In the genomic region with DNA sequence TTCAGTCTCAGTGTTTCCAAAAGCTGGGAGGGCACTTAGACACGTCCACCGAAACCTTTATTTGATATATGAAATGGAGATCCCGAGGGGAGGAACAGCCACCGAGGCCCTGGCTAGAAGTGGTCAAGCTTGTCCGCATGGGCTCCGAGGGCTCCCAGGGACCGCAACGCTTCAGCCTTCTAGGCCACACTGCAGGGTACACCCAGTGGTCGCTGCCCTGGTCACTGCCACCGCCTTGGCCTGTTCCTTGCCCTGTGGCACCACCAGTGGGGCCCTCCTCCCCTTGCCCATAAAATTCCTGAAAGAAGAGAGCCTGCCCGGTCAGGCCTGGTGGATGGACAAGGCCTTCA, we compare ENCODE assay signal across 17 cellular contexts. TPM values are rescaled to one million over a fixed set of nuclear protein-coding genes. Genes with fewer than 3 reads are reported as not detected.
DNase-seq lines count a peak whose midpoint lies in the region; ATAC-seq, FAIRE-seq and TF ChIP-seq lines count a peak whose summit lies in the region.
"Had no signal": no experiment of that assay in that cellular context is flagged by ENCODE, and none has a peak within 500 bp of the region (broad histone marks: within the 10 kb centered on the region; RNA-seq: fewer than 3 reads in every experiment).

No MANE protein-coding gene starts in this region.

- no peak overlapping the region for H3K27ac ChIP-seq in H1 (ENCODE audit: low read depth, low read length)
- H3K27ac ChIP-seq: SJSA1 had no signal

- H3K4me3 Mint-ChIP-seq in nephron progenitor cell = no peak overlapping the region
- no peak overlapping the region for H3K4me3 Mint-ChIP-seq in stimulated activated naive B cell treated with anti-CD40 and anti-IgM and Interleukin-4, amounts not matched to agents 10 μg/mL and 1 μg/mL and 100 μg/mL, for 72 hours
- H3K4me3 Mint-ChIP-seq in activated CD8-positive, alpha-beta memory T cell treated with anti-CD3 and anti-CD28 coated beads, Interleukin-2, amount 10 ng/mL, durations not matched to agents 7 days and 5 days = no peak overlapping the region
- H3K4me3 Mint-ChIP-seq: CD4-positive, alpha-beta T cell had no signal

- DNase-seq in HT-29 (ENCODE audit: low spot score) (peak; percentile 34), H1 (ENCODE audit: low read depth in 1 of 2, low spot score in 2 of 2) (no peak), nephron progenitor cell (no peak), MV-4-11 (lab: John Stamatoyannopoulos, UW) (no peak), occipital lobe (lab: John Stamatoyannopoulos, UW) (no peak)
- no peak for DNase-seq in stimulated activated naive B cell treated with anti-CD40 and anti-IgM and Interleukin-4, amounts not matched to agents 10 μg/mL and 1 μg/mL and 100 μg/mL, for 72 hours
- no peak for DNase-seq in activated CD8-positive, alpha-beta memory T cell treated with anti-CD3 and anti-CD28 coated beads, Interleukin-2, amount 10 ng/mL, durations not matched to agents 7 days and 5 days
- DNase-seq: ACHN; AML-193; CD4-positive, alpha-beta T cell; NCI-H1048; NCI-H1436 treated with DMSO at 0.1 percent for 48 hours; NCI-H2029 treated with DMSO at 0.1 percent for 48 hours; NCI-H774; PC-3 had no signal

- no peak overlapping the region for H4K5ac ChIP-seq in H1 (ENCODE audit: insufficient read length, low read depth, low read length)

- no peak overlapping the region for H4K8ac ChIP-seq in H1 (ENCODE audit: extremely low read depth, insufficient read depth, low read length)

- no peak for ATAC-seq in stimulated activated naive B cell treated with anti-CD40 and anti-IgM and Interleukin-4, amounts not matched to agents 10 μg/mL and 1 μg/mL and 100 μg/mL, for 72 hours (replicated peaks)
- no peak for ATAC-seq in activated CD8-positive, alpha-beta memory T cell treated with anti-CD3 and anti-CD28 coated beads, Interleukin-2, amount 10 ng/mL, durations not matched to agents 7 days and 5 days
- ATAC-seq: HCT116, PC-3 had no signal

- TF ChIP-seq EP300 in H1 (IDR thresholded peaks at IDR 0.05; ENCODE audit: borderline replicate concordance in 1 of 2, low read depth in 2 of 2, low read length in 2 of 2) = no peak

- POLR2A ChIA-PET in H1 (lab: Charles Lee; ENCODE audit: partially characterized antibody) = no interaction called here

- H3K14ac ChIP-seq in H1 (ENCODE audit: insufficient read length) = no peak overlapping the region

- H3K4me2 ChIP-seq in H1 (ENCODE audit: insufficient read depth in 1 of 2, low read depth in 2 of 2, low read length in 2 of 2) = no peak overlapping the region

- no peak overlapping the region for H3K4ac ChIP-seq in H1 (replicated peaks; ENCODE audit: insufficient read length, low read depth, low read length)

- TF ChIP-seq CTCF in H1 (IDR thresholded peaks at IDR 0.05; ENCODE audit: control extremely low read depth in 1 of 3, insufficient read depth in 1 of 3, low read depth in 1 of 3, low read length in 3 of 3) = no peak
- TF ChIP-seq CTCF in nephron progenitor cell (IDR thresholded peaks at IDR 0.05) = no peak

- no peaks in the 10 kb centered on the region; the same call in 1 of the 2 replicates for H3K23me2 ChIP-seq in H1 (ENCODE audit: low read depth, low read length)

- peaks cover 4 to 12% (median 8%) of the 10 kb centered on the region in 4 experiments for H3K4me1 ChIP-seq in H1 (replicated peaks in 1 of 4; ENCODE audit: control insufficient read depth in 3 of 4, insufficient read depth in 4 of 4, low read length in 3 of 4)

- H2BK120ac ChIP-seq in H1 (replicated peaks; ENCODE audit: low read depth, low read length) = no peak overlapping the region

- H3K79me1 ChIP-seq in H1 (ENCODE audit: low read depth, low read length) = no peaks in the 10 kb centered on the region

- H3K9me3 Mint-ChIP-seq in nephron progenitor cell = peaks cover 10% of the 10 kb centered on the region
- H3K9me3 Mint-ChIP-seq in stimulated activated naive B cell treated with anti-CD40 and anti-IgM and Interleukin-4, amounts not matched to agents 10 μg/mL and 1 μg/mL and 100 μg/mL, for 72 hours = peaks cover 2 to 3% of the 10 kb centered on the region in 2 donors
- no peaks in the 10 kb centered on the region for H3K9me3 Mint-ChIP-seq in activated CD8-positive, alpha-beta memory T cell treated with anti-CD3 and anti-CD28 coated beads, Interleukin-2, amount 10 ng/mL, durations not matched to agents 7 days and 5 days (ENCODE audit: low read depth)
- H3K9me3 Mint-ChIP-seq: CD4-positive, alpha-beta T cell had no signal

- TF ChIP-seq POLR2A in H1 (IDR thresholded peaks at IDR 0.05; ENCODE audit: control extremely low read depth in 1 of 2, low read depth in 2 of 2, low read length in 2 of 2) = no peak

- H2BK12ac ChIP-seq in H1 (ENCODE audit: low read depth, low read length) = no peak overlapping the region; the same call in 1 of the 2 replicates

- TF ChIP-seq RAD21 in H1 (IDR thresholded peaks at IDR 0.05 in 1 of 2, conservative IDR thresholded peaks at IDR 0.05 in 1 of 2; ENCODE audit: low read depth in 2 of 2, low read length in 2 of 2) = no peak

- H3K36me3 Mint-ChIP-seq in nephron progenitor cell (ENCODE audit: low read depth) = no peaks in the 10 kb centered on the region
- H3K36me3 Mint-ChIP-seq in stimulated activated naive B cell treated with anti-CD40 and anti-IgM and Interleukin-4, amounts not matched to agents 10 μg/mL and 1 μg/mL and 100 μg/mL, for 72 hours = peaks cover 0 to 3% of the 10 kb centered on the region in 2 donors
- H3K36me3 Mint-ChIP-seq in activated CD8-positive, alpha-beta memory T cell treated with anti-CD3 and anti-CD28 coated beads, Interleukin-2, amount 10 ng/mL, durations not matched to agents 7 days and 5 days = no peaks in the 10 kb centered on the region

- H3K79me2 ChIP-seq in H1 (ENCODE audit: control insufficient read depth in 1 of 2, insufficient read depth in 2 of 2, low read length in 2 of 2) = no peaks in the 10 kb centered on the region

- peaks cover 51% of the 10 kb centered on the region for H3K4me1 Mint-ChIP-seq in nephron progenitor cell
- H3K4me1 Mint-ChIP-seq in stimulated activated naive B cell treated with anti-CD40 and anti-IgM and Interleukin-4, amounts not matched to agents 10 μg/mL and 1 μg/mL and 100 μg/mL, for 72 hours = peaks cover 19 to 30% of the 10 kb centered on the region in 2 donors
- H3K4me1 Mint-ChIP-seq in activated CD8-positive, alpha-beta memory T cell treated with anti-CD3 and anti-CD28 coated beads, Interleukin-2, amount 10 ng/mL, durations not matched to agents 7 days and 5 days = no peaks in the 10 kb centered on the region

- WGBS in H1 (ENCODE audit: extremely low coverage in 1 of 2, insufficient coverage in 1 of 2, insufficient read length in 1 of 2, insufficient replicate concordance in 2 of 2, low coverage in 1 of 2, low lambda C conversion rate in 2 of 2, missing lambda C conversion rate in 1 of 2), 2 experiments = 91% methylated on average over 11 of the region's 11 CpGs; no CpG with 5 or more reads in 1 of the 2 experiments

- no peak overlapping the region for H2BK20ac ChIP-seq in H1 (ENCODE audit: low read length)

- H3K27me3 Mint-ChIP-seq in nephron progenitor cell (ENCODE audit: low read depth, poor library complexity) = peaks cover 4% of the 10 kb centered on the region
- H3K27me3 Mint-ChIP-seq in stimulated activated naive B cell treated with anti-CD40 and anti-IgM and Interleukin-4, amounts not matched to agents 10 μg/mL and 1 μg/mL and 100 μg/mL, for 72 hours = peaks cover 0 to 4% of the 10 kb centered on the region in 2 donors
- peaks cover 20% of the 10 kb centered on the region for H3K27me3 Mint-ChIP-seq in activated CD8-positive, alpha-beta memory T cell treated with anti-CD3 and anti-CD28 coated beads, Interleukin-2, amount 10 ng/mL, durations not matched to agents 7 days and 5 days
- H3K27me3 Mint-ChIP-seq: CD4-positive, alpha-beta T cell had no signal

- peak overlapping the region; percentile 91 for H3K27ac Mint-ChIP-seq in nephron progenitor cell
- peak overlapping the region; percentile 65 for H3K27ac Mint-ChIP-seq in stimulated activated naive B cell treated with anti-CD40 and anti-IgM and Interleukin-4, amounts not matched to agents 10 μg/mL and 1 μg/mL and 100 μg/mL, for 72 hours
- H3K27ac Mint-ChIP-seq in activated CD8-positive, alpha-beta memory T cell treated with anti-CD3 and anti-CD28 coated beads, Interleukin-2, amount 10 ng/mL, durations not matched to agents 7 days and 5 days = no peak overlapping the region
- H3K27ac Mint-ChIP-seq: CD4-positive, alpha-beta T cell had no signal

- no peak for FAIRE-seq in H1 (lab: Jason Lieb, UNC)

- no peak overlapping the region for H3K9ac ChIP-seq in H1 (replicated peaks in 1 of 4; ENCODE audit: extremely low read depth in 1 of 4, low read depth in 3 of 4, low read length in 3 of 4)

- H3K9me3 ChIP-seq in H1 (ENCODE audit: insufficient read depth in 2 of 2, low read depth in 1 of 2, low read length in 1 of 2) = peaks cover 0 to 4% of the 10 kb centered on the region in 2 experiments; a peak in 1 of 4 replicates
- H3K9me3 ChIP-seq: SJSA1 had no signal

- H2AK5ac ChIP-seq in H1 (ENCODE audit: low read depth, low read length) = no peak overlapping the region

- no peak overlapping the region for H3K18ac ChIP-seq in H1 (ENCODE audit: extremely low read depth, low read length)

- no peak overlapping the region for H3K4me3 ChIP-seq in H1 (ENCODE audit: extremely low read depth in 1 of 4, insufficient read depth in 2 of 4, low read depth in 3 of 4, low read length in 4 of 4)
- H3K4me3 ChIP-seq: SJSA1 had no signal

- no peaks in the 10 kb centered on the region for H4K20me1 ChIP-seq in H1 (replicated peaks in 1 of 2; ENCODE audit: control insufficient read depth in 1 of 2, insufficient read depth in 2 of 2, low read length in 2 of 2)

- no peak overlapping the region for H2BK15ac ChIP-seq in H1 (ENCODE audit: low read length)

- no peaks in the 10 kb centered on the region for H3K36me3 ChIP-seq in H1 (ENCODE audit: control insufficient read depth in 2 of 4, insufficient read depth in 4 of 4, low read length in 3 of 4)
- H3K36me3 ChIP-seq: SJSA1 had no signal

- H2AFZ ChIP-seq in H1 (ENCODE audit: low read length) = no peak overlapping the region

- no peaks in the 10 kb centered on the region for H3K27me3 ChIP-seq in H1 (replicated peaks in 1 of 4; ENCODE audit: control insufficient read depth in 3 of 4, extremely low read depth in 1 of 4, insufficient read depth in 3 of 4, low read length in 3 of 4)
- H3K27me3 ChIP-seq: SJSA1 had no signal

- CTCF ChIA-PET in H1 (lab: Charles Lee; ENCODE audit: partially characterized antibody) = interaction anchor here (1.8 kb wide), 1 partner anchor 28 kb away, joined by 6 read pairs; no protein-coding TSS in a partner anchor
- CTCF ChIA-PET in activated CD8-positive, alpha-beta memory T cell treated with anti-CD3 and anti-CD28 coated beads, Interleukin-2, amount 10 ng/mL, durations not matched to agents 7 days and 5 days (lab: Charles Lee) = no interaction called here

- no peak overlapping the region for H4K91ac ChIP-seq in H1 (replicated peaks; ENCODE audit: insufficient read length, low read length)

- no peak overlapping the region for H3K56ac ChIP-seq in H1 (replicated peaks; ENCODE audit: insufficient read length, low read depth, low read length)

- H2BK5ac ChIP-seq in H1 (ENCODE audit: low read depth, low read length) = 0 out of 2 replicates have a peak overlapping the region, but pooled peaks have one; percentile 9

- no peak overlapping the region for H3K23ac ChIP-seq in H1 (ENCODE audit: insufficient read length)

RNA-seq across cellular contexts. Expression of a gene that starts 43.8 kb away (rescaled TPM):
- total RNA-seq in HT-29 (2014; rRNA removed; shearing (Covaris generic)) = 45.7 and 50.7 TPM in 2 replicates
- 1.1 and 1.3 TPM in 2 replicates for total RNA-seq in H1 (2021; fragmentation: NEBNext Ultra II Directional; extraction: Animal tissue kit (Norgen Biotek cat#: 25700))
- polyA plus RNA-seq in H1 (2011; rRNA removed) = 0.39 and 0.55 TPM in 2 replicates
- polyA plus RNA-seq in H1 (2011; cell fraction: cytosol; rRNA removed) = 0.39 TPM
- polyA plus RNA-seq in H1 (2011; cell fraction: nucleus; rRNA removed) = 1.3 TPM
- 1.2 to 1.8 TPM (median 1.7 TPM) in 4 replicates for polyA plus RNA-seq in H1 (2012, experiment 1 of 2)
- polyA plus RNA-seq in H1 (2012, experiment 2 of 2) = 0.35 TPM
- polyA plus RNA-seq in H1 (2013, experiment 1 of 2) = 0.39 TPM
- 0.46 TPM for polyA plus RNA-seq in H1 (2013, experiment 2 of 2)
- 0.12 and 0.66 TPM in 2 replicates for polyA minus RNA-seq in H1 (2011; rRNA and poly(A)+ RNA removed)
- polyA minus RNA-seq in H1 (2011; cell fraction: cytosol; rRNA and poly(A)+ RNA removed) = 1.6 TPM
- 1.1 TPM for polyA minus RNA-seq in H1 (2011; cell fraction: nucleus; rRNA and poly(A)+ RNA removed)
- total RNA-seq in activated CD8-positive, alpha-beta memory T cell treated with anti-CD3 and anti-CD28 coated beads, Interleukin-2, amount 10 ng/mL, durations not matched to agents 7 days and 5 days = 1 to 10 TPM; 7.7 to 7.9 TPM
- 67.2 TPM for total RNA-seq in occipital lobe
- total RNA-seq: PC-3 had no signal

RNA-seq across cellular contexts. Expression of a gene that starts 47.0 kb away (rescaled TPM):
- total RNA-seq in HT-29 (2014; rRNA removed; shearing (Covaris generic)) = 8.3 and 9.3 TPM in 2 replicates
- 15.9 and 19.1 TPM in 2 replicates for total RNA-seq in H1 (2021; fragmentation: NEBNext Ultra II Directional; extraction: Animal tissue kit (Norgen Biotek cat#: 25700))
- 9.2 and 10.3 TPM in 2 replicates for polyA plus RNA-seq in H1 (2011; rRNA removed)
- 13.3 TPM for polyA plus RNA-seq in H1 (2011; cell fraction: cytosol; rRNA removed)
- 23.6 TPM for polyA plus RNA-seq in H1 (2011; cell fraction: nucleus; rRNA removed)
- polyA plus RNA-seq in H1 (2012, experiment 1 of 2) = 11.3 to 13.6 TPM (median 12.3 TPM) in 4 replicates
- polyA plus RNA-seq in H1 (2012, experiment 2 of 2) = 0.76 TPM
- 18.3 TPM for polyA plus RNA-seq in H1 (2013, experiment 1 of 2)
- 15.1 TPM for polyA plus RNA-seq in H1 (2013, experiment 2 of 2)
- 20.7 and 25.8 TPM in 2 replicates for polyA minus RNA-seq in H1 (2011; rRNA and poly(A)+ RNA removed)
- polyA minus RNA-seq in H1 (2011; cell fraction: cytosol; rRNA and poly(A)+ RNA removed) = 15.9 TPM
- polyA minus RNA-seq in H1 (2011; cell fraction: nucleus; rRNA and poly(A)+ RNA removed) = 33.8 TPM
- total RNA-seq in activated CD8-positive, alpha-beta memory T cell treated with anti-CD3 and anti-CD28 coated beads, Interleukin-2, amount 10 ng/mL, durations not matched to agents 7 days and 5 days = 10 to 100 TPM; 28.8 to 32.1 TPM
- total RNA-seq in occipital lobe = 89.4 TPM
